Comparison of ENCODE assay signal across 8 cellular contexts in genomic region chrX:324664-325063, GRCh38. TPM values are rescaled to one million over a fixed set of nuclear protein-coding genes. Genes with fewer than 3 reads are reported as not detected.
DNase-seq lines count a peak whose midpoint lies in the region; ATAC-seq, FAIRE-seq and TF ChIP-seq lines count a peak whose summit lies in the region.
"Not testable (repeated sequence)": the region's sequence is repeated elsewhere in the genome, so short reads cannot be mapped to it uniquely, and the experiment has no call there.

No MANE protein-coding gene starts in this region.

- H3K27me3 ChIP-seq in GM23338 (ENCODE audit: insufficient read depth) = not testable (repeated sequence)
- peaks cover 0 to 14% (median 0%) of the 10 kb centered on the region in 7 donors for H3K27me3 ChIP-seq in spleen (replicated peaks in 1 of 7)

- not testable (repeated sequence) for H3K36me3 Mint-ChIP-seq in GM23338 (ENCODE audit: low read depth); activated naive CD4-positive, alpha-beta T cell treated with anti-CD3 and anti-CD28 coated beads, Interleukin-2, amount 50 U/mL, for 24 hours; neural crest cell (ENCODE audit: low read depth)

- not testable (repeated sequence) for TF ChIP-seq POLR2A in spleen (IDR thresholded peaks at IDR 0.05)

- peaks cover 24% of the 10 kb centered on the region; the same call in 1 of the 2 replicates for H3F3A ChIP-seq in GM23338 (replicated peaks; ENCODE audit: low read depth)

- not testable (repeated sequence) for H3K4me1 ChIP-seq in GM23338 (ENCODE audit: insufficient read depth); kidney (ENCODE audit: control insufficient read depth in 1 of 2, insufficient read depth in 1 of 2, low read depth in 1 of 2, low read length in 2 of 2)
- H3K4me1 ChIP-seq in spleen = peaks cover 11 to 23% (median 18%) of the 10 kb centered on the region in 6 donors

- not testable (repeated sequence) for H3K4me3 ChIP-seq in AG04449 (ENCODE audit: low read depth, low read length); foreskin fibroblast (ENCODE audit: low read depth in 1 of 2, low read length in 2 of 2); kidney (ENCODE audit: low read length in 2 of 2); spleen
- H3K4me3 ChIP-seq in GM23338 = 0 out of 2 replicates have a peak overlapping the region, but pooled peaks have one; percentile 53

- not testable (repeated sequence) for H3K4me3 Mint-ChIP-seq in GM23338
- H3K4me3 Mint-ChIP-seq in activated naive CD4-positive, alpha-beta T cell treated with anti-CD3 and anti-CD28 coated beads, Interleukin-2, amount 50 U/mL, for 24 hours = peak overlapping the region; percentile 37
- H3K4me3 Mint-ChIP-seq in neural crest cell = peak overlapping the region; percentile 83

- H3K36me3 ChIP-seq in GM23338 (ENCODE audit: insufficient read depth); kidney (ENCODE audit: control insufficient read depth in 1 of 2, insufficient read depth in 2 of 2, low read length in 2 of 2); spleen: not testable (repeated sequence)

- not testable (repeated sequence) for ATAC-seq in GM23338

- not testable (repeated sequence) for H2AFZ ChIP-seq in GM23338

- H4K20me1 ChIP-seq in GM23338 (replicated peaks; ENCODE audit: insufficient read depth) = not testable (repeated sequence)

- POLR2A ChIA-PET in AG04449 (lab: Yijun Ruan, JAX) = not testable (repeated sequence)

- CTCF ChIA-PET in AG04449 (lab: Yijun Ruan, JAX) = not testable (repeated sequence)

- H3K9me2 ChIP-seq in GM23338 (ENCODE audit: insufficient read depth) = not testable (repeated sequence)

- intact Hi-C loops in kidney (cut with DNase I); spleen (cut with DNase I; ENCODE audit: low total_unique reads): not testable (repeated sequence)

- not testable (repeated sequence) for DNase-seq in AG04449 (ENCODE audit: low read depth, low spot score); GM23338 (ENCODE audit: low spot score); neural crest cell (ENCODE audit: low read depth, low spot score)
- DNase-seq in activated CD4-positive, CD25-positive, alpha-beta regulatory T cell treated with anti-CD3 and anti-CD28 coated beads, Interleukin-2, amount 50 U/mL, for 72 hours = peak; percentile 1
- peak in 1 of 2 donors; percentile 60 for DNase-seq in foreskin fibroblast
- peak; percentile 43 for DNase-seq in kidney
- DNase-seq in spleen = peak; percentile 69

- H3K27me3 Mint-ChIP-seq in GM23338 (ENCODE audit: insufficient read depth, low read depth, poor library complexity) = peaks cover 32% of the 10 kb centered on the region
- H3K27me3 Mint-ChIP-seq in activated naive CD4-positive, alpha-beta T cell treated with anti-CD3 and anti-CD28 coated beads, Interleukin-2, amount 50 U/mL, for 24 hours = not testable (repeated sequence)
- peaks cover 23% of the 10 kb centered on the region for H3K27me3 Mint-ChIP-seq in neural crest cell (ENCODE audit: low read depth)

- H3K9ac ChIP-seq in kidney (ENCODE audit: low read length in 2 of 2) = not testable (repeated sequence)

- not testable (repeated sequence) for H3K27ac Mint-ChIP-seq in GM23338; neural crest cell (ENCODE audit: unreplicated experiment)
- peak overlapping the region; percentile 59 for H3K27ac Mint-ChIP-seq in activated naive CD4-positive, alpha-beta T cell treated with anti-CD3 and anti-CD28 coated beads, Interleukin-2, amount 50 U/mL, for 24 hours

- WGBS in spleen, 5 donors = 51 to 72% (median 65%) methylated on average over 14 of the region's 14 CpGs

- H3K79me2 ChIP-seq in GM23338 (replicated peaks; ENCODE audit: insufficient read depth) = not testable (repeated sequence)

- not testable (repeated sequence) for H3K27ac ChIP-seq in GM23338 (ENCODE audit: low read depth); kidney (ENCODE audit: low read depth in 2 of 2, low read length in 2 of 2); spleen

- not testable (repeated sequence) for H3K9me3 ChIP-seq in kidney (ENCODE audit: control insufficient read depth in 1 of 2, low read length in 2 of 2); spleen

- not testable (repeated sequence) for FAIRE-seq in kidney (lab: Jason Lieb, UNC)

- H3K4me1 Mint-ChIP-seq in GM23338 = not testable (repeated sequence)
- peaks cover 28% of the 10 kb centered on the region for H3K4me1 Mint-ChIP-seq in activated naive CD4-positive, alpha-beta T cell treated with anti-CD3 and anti-CD28 coated beads, Interleukin-2, amount 50 U/mL, for 24 hours
- peaks cover 18% of the 10 kb centered on the region for H3K4me1 Mint-ChIP-seq in neural crest cell

- H3K9me3 Mint-ChIP-seq in GM23338 = peaks cover 20% of the 10 kb centered on the region; the same call in 2 of the 3 replicates
- H3K9me3 Mint-ChIP-seq in activated naive CD4-positive, alpha-beta T cell treated with anti-CD3 and anti-CD28 coated beads, Interleukin-2, amount 50 U/mL, for 24 hours; neural crest cell: not testable (repeated sequence)

- peak overlapping the region; percentile 86; the same call in 1 of the 2 replicates for H3K4me2 ChIP-seq in GM23338

- TF ChIP-seq CTCF in AG04449 (IDR thresholded peaks at IDR 0.05; ENCODE audit: insufficient read depth, low read length, missing control alignments) (peak; percentile 10), foreskin fibroblast (IDR thresholded peaks at IDR 0.05; ENCODE audit: low read depth, low read length) (peak; percentile 17), spleen (IDR thresholded peaks at IDR 0.05 in 8 of 11, conservative IDR thresholded peaks at IDR 0.05 in 3 of 11) (peak in 1 of 11 experiments; percentile 9)
- TF ChIP-seq CTCF in GM23338 (conservative IDR thresholded peaks at IDR 0.05; ENCODE audit: low read depth in 2 of 2); kidney (IDR thresholded peaks at IDR 0.05; ENCODE audit: borderline replicate concordance, extremely low read depth, insufficient read depth); neural crest cell (conservative IDR thresholded peaks at IDR 0.05): not testable (repeated sequence)

RNA-seq across cellular contexts. Expression of gene GTPBP6, which starts 6.1 kb away (rescaled TPM):
- total RNA-seq in GM23338 (2014; rRNA removed; shearing (Covaris generic)) = 57.4 and 66.8 TPM in 2 replicates
- polyA plus RNA-seq in GM23338 (2016; fragmentation: Nextera tagmentation; extraction: Ambion mirVana) (41.4 and 43.6 TPM in 2 replicates), kidney (ENCODE audit: insufficient read depth, low read depth, low replicate concordance) (61.9 TPM), spleen (10 to 100 TPM; 43.8 to 69.4 (median 43.9) TPM)
- total RNA-seq in kidney (50.1 TPM), neural crest cell (81.3 and 81.9 TPM in 2 replicates), spleen (10 to 100 TPM; 25.4 to 50.4 (median 37.6) TPM)

RNA-seq across cellular contexts. Expression of gene PLCXD1, which starts 43.5 kb away (rescaled TPM):
- 95.9 and 112 TPM in 2 replicates for total RNA-seq in GM23338 (2014; rRNA removed; shearing (Covaris generic))
- polyA plus RNA-seq in GM23338 (2016; fragmentation: Nextera tagmentation; extraction: Ambion mirVana) (48.7 and 50.9 TPM in 2 replicates), kidney (ENCODE audit: insufficient read depth, low read depth, low replicate concordance) (4.9 TPM), spleen (10 to 100 TPM in 2 of 3 donors, 1 to 10 TPM in 1; 9.9 to 21.3 (median 11.5) TPM)
- total RNA-seq in kidney (11.0 TPM), neural crest cell (49.1 and 52.4 TPM in 2 replicates), spleen (10 to 100 TPM; 13.0 to 35.0 (median 24.3) TPM)
